ENCODE assay signal across 28 cellular contexts in genomic region chr1:11374748-11375110, GRCh38.
DNase-seq lines count a peak whose midpoint lies in the region; ATAC-seq, FAIRE-seq and TF ChIP-seq lines count a peak whose summit lies in the region.
"Had no signal": no experiment of that assay in that cellular context is flagged by ENCODE, and none has a peak within 500 bp of the region (broad histone marks: within the 10 kb centered on the region; RNA-seq: fewer than 3 reads in every experiment).

No MANE protein-coding gene starts in this region.

- H3K79me1 ChIP-seq in H9 (ENCODE audit: insufficient read depth, low read depth, low read length, poor library complexity, severe bottlenecking): no peaks in the 10 kb centered on the region

- no peaks in the 10 kb centered on the region for H3K23me2 ChIP-seq in H9 (ENCODE audit: insufficient read length, low read depth, low read length, poor library complexity, severe bottlenecking)

- no peak overlapping the region for H3K27ac ChIP-seq in A549
- H3K27ac ChIP-seq in RWPE1: peak overlapping the region; percentile 32
- no peak overlapping the region for H3K27ac ChIP-seq in H9 (ENCODE audit: insufficient read length, low read depth, low read length)
- no peak overlapping the region for H3K27ac ChIP-seq in transverse colon
- H3K27ac ChIP-seq: gastrocnemius medialis, lower lobe of right lung, ovary, SK-N-MC, thoracic aorta had no signal

- no peaks in the 10 kb centered on the region for H4K20me1 ChIP-seq in H9 (ENCODE audit: control insufficient read depth, insufficient read depth, insufficient read length)

- H3K9me3 ChIP-seq in A549 (no peaks in the 10 kb centered on the region), H9 (ENCODE audit: control insufficient read depth, low read depth, low read length) (no peaks in the 10 kb centered on the region), transverse colon (no peaks in the 10 kb centered on the region)
- H3K9me3 ChIP-seq: gastrocnemius medialis, lower lobe of right lung, mucosa of descending colon, ovary, thoracic aorta had no signal

- in situ Hi-C loops in transverse colon (cut with MboI; ENCODE audit: low pct_ligation_motif_present in 1 of 4, low pct_unique_long_range_greater_than_20kb in 1 of 4, low sequenced_read_pairs in 3 of 4): no loop called here

- 61% methylated on average over 5 of the region's 5 CpGs for WGBS in A549 (ENCODE audit: missing lambda C conversion rate)
- WGBS in H9 (ENCODE audit: extremely low coverage, insufficient read length, low lambda C conversion rate): no CpG with 5 or more reads among the region's 5 CpGs
- 85 to 100% methylated on average over 1 to 5 of the region's 5 CpGs for WGBS in transverse colon (ENCODE audit: low coverage in 1 of 2), 2 donors
- WGBS in lower leg skin, 2 donors: 69 to 74% methylated on average over 5 of the region's 5 CpGs

- no peaks in the 10 kb centered on the region for H3K4me1 ChIP-seq in A549
- no peaks in the 10 kb centered on the region; the same call in 1 of the 2 replicates for H3K4me1 ChIP-seq in H9 (ENCODE audit: insufficient read depth, low read length)
- H3K4me1 ChIP-seq in transverse colon: no peaks in the 10 kb centered on the region
- H3K4me1 ChIP-seq: gastrocnemius medialis, lower lobe of right lung had no signal

- H4K8ac ChIP-seq in H9 (replicated peaks; ENCODE audit: insufficient read length, low read depth, low read length): no peak overlapping the region

- H3K4me3 Mint-ChIP-seq in memory B cell (no peak overlapping the region), H9 (no peak overlapping the region)
- H3K4me3 Mint-ChIP-seq: natural killer cell treated with Interleukin-12 subunit alpha and Interleukin-12 subunit beta and Interleukin-15 and Interleukin-18, amount 100 ng/mL, for 72 hours; stimulated activated naive CD8-positive, alpha-beta T cell treated with anti-CD3 and anti-CD28 coated beads, Interleukin-15, Interleukin-2, amounts not matched to agents 100 ng/mL and 50 ng/mL, for 24 hours had no signal

- no peak overlapping the region for H4K91ac ChIP-seq in H9 (ENCODE audit: insufficient read length, low read depth, low read length)

- TF ChIP-seq CTCF in A549 (IDR thresholded peaks at IDR 0.05) (no peak), RWPE1 (conservative IDR thresholded peaks at IDR 0.05; ENCODE audit: low read depth) (no peak), H9 (conservative IDR thresholded peaks at IDR 0.05) (no peak), transverse colon (IDR thresholded peaks at IDR 0.05) (no peak), lower leg skin (IDR thresholded peaks at IDR 0.05) (no peak)

- H3K9ac ChIP-seq in H9 (ENCODE audit: extremely low read depth, insufficient read length, low read length): no peak overlapping the region

- TF ChIP-seq POLR2A in A549 (IDR thresholded peaks at IDR 0.05; ENCODE audit: low read length) (no peak), transverse colon (IDR thresholded peaks at IDR 0.05) (no peak), lower leg skin (IDR thresholded peaks at IDR 0.05) (no peak)

- intact Hi-C loops in transverse colon (cut with DNase I; ENCODE audit: low total_unique reads) (no loop called here), lower leg skin (cut with DNase I; ENCODE audit: low total_unique reads) (no loop called here)

- H3K36me3 Mint-ChIP-seq in memory B cell: no peaks in the 10 kb centered on the region
- H3K36me3 Mint-ChIP-seq in H9 (ENCODE audit: insufficient read depth in 1 of 3, low read depth in 3 of 3): no peaks in the 10 kb centered on the region; a peak in 1 of 7 replicates
- H3K36me3 Mint-ChIP-seq: activated naive CD4-positive, alpha-beta T cell treated with anti-CD3 and anti-CD28 coated beads, Interleukin-2, amount 50 U/mL, for 72 hours; natural killer cell treated with Interleukin-12 subunit alpha and Interleukin-12 subunit beta and Interleukin-15 and Interleukin-18, amount 100 ng/mL, for 72 hours had no signal

- no peak overlapping the region for H4K5ac ChIP-seq in H9 (ENCODE audit: insufficient read length, low read depth, low read length)

- no peak overlapping the region for H2BK20ac ChIP-seq in H9 (ENCODE audit: low read depth, low read length, poor library complexity, severe bottlenecking)

- H3K4me3 ChIP-seq in A549: no peak overlapping the region
- H3K4me3 ChIP-seq in transverse colon: no peak overlapping the region
- no peak overlapping the region for H3K4me3 ChIP-seq in lower leg skin (ENCODE audit: low read depth, poor library complexity, severe bottlenecking)
- H3K4me3 ChIP-seq: gastrocnemius medialis, lower lobe of right lung, mucosa of descending colon, ovary, SK-N-MC, thoracic aorta had no signal

- no peak overlapping the region for H2BK120ac ChIP-seq in H9 (ENCODE audit: low read depth, low read length, poor library complexity, severe bottlenecking)

- H3K27me3 ChIP-seq in H9 (ENCODE audit: insufficient read depth, low read length): no peaks in the 10 kb centered on the region
- H3K27me3 ChIP-seq in transverse colon: peaks cover 4% of the 10 kb centered on the region
- H3K27me3 ChIP-seq: ovary had no signal

- H3K18ac ChIP-seq in H9 (ENCODE audit: insufficient read length, low read depth, low read length): no peak overlapping the region

- no peak overlapping the region for H3K23ac ChIP-seq in H9 (ENCODE audit: insufficient read length, low read depth, low read length)

- no peak for TF ChIP-seq RAD21 in A549 (conservative IDR thresholded peaks at IDR 0.05 in 1 of 2, IDR thresholded peaks at IDR 0.05 in 1 of 2)

- ATAC-seq in A549: peak; percentile 21 to 52; a peak in 1 of 6 replicates
- ATAC-seq in memory B cell (ENCODE audit: low read depth): no peak
- ATAC-seq: gastrocnemius medialis, lower lobe of right lung, mucosa of descending colon had no signal

- no peak for FAIRE-seq in A549 (lab: Jason Lieb, UNC)

- H2AK5ac ChIP-seq in H9 (ENCODE audit: insufficient read length, low read length): no peak overlapping the region

- no peak for TF ChIP-seq EP300 in A549 (IDR thresholded peaks at IDR 0.05)
- TF ChIP-seq EP300 in transverse colon (IDR thresholded peaks at IDR 0.05; ENCODE audit: low read depth): no peak

- H3K9me3 Mint-ChIP-seq in memory B cell (peaks cover 2% of the 10 kb centered on the region), H9 (no peaks in the 10 kb centered on the region)
- H3K9me3 Mint-ChIP-seq: natural killer cell treated with Interleukin-12 subunit alpha and Interleukin-12 subunit beta and Interleukin-15 and Interleukin-18, amount 100 ng/mL, for 72 hours; stimulated activated naive CD8-positive, alpha-beta T cell treated with anti-CD3 and anti-CD28 coated beads, Interleukin-15, Interleukin-2, amounts not matched to agents 100 ng/mL and 50 ng/mL, for 24 hours had no signal

- H3K4me1 Mint-ChIP-seq in memory B cell (peaks cover 18% of the 10 kb centered on the region), H9 (peaks cover 11 to 15% of the 10 kb centered on the region in 2 experiments)

- no peak overlapping the region for H2BK15ac ChIP-seq in H9 (ENCODE audit: low read depth, low read length)

- H3K4ac ChIP-seq in H9 (ENCODE audit: low read depth, low read length): no peak overlapping the region

- H3K27ac Mint-ChIP-seq in memory B cell (peak overlapping the region; percentile 21), H9 (no peak overlapping the region)
- H3K27ac Mint-ChIP-seq: natural killer cell treated with Interleukin-12 subunit alpha and Interleukin-12 subunit beta and Interleukin-15 and Interleukin-18, amount 100 ng/mL, for 72 hours; stimulated activated naive CD8-positive, alpha-beta T cell treated with anti-CD3 and anti-CD28 coated beads, Interleukin-15, Interleukin-2, amounts not matched to agents 100 ng/mL and 50 ng/mL, for 24 hours had no signal

- no peaks in the 10 kb centered on the region for H3K36me3 ChIP-seq in transverse colon
- H3K36me3 ChIP-seq: gastrocnemius medialis, lower lobe of right lung, ovary, thoracic aorta had no signal

- CTCF ChIA-PET in A549 (lab: Yijun Ruan, JAX) (interaction anchor here (2.1 kb wide), 1 partner anchor 13 kb away, joined by 5 read pairs; no protein-coding TSS in a partner anchor), RWPE1 (lab: Yijun Ruan, JAX) (interaction anchor here (0.7 kb wide), 1 partner anchor 9 kb away, joined by 4 read pairs; no protein-coding TSS in a partner anchor)

- H3K27me3 Mint-ChIP-seq in memory B cell: peaks cover 17% of the 10 kb centered on the region
- peaks cover 10% of the 10 kb centered on the region for H3K27me3 Mint-ChIP-seq in H9 (ENCODE audit: low read depth)
- H3K27me3 Mint-ChIP-seq: stimulated activated naive CD8-positive, alpha-beta T cell treated with anti-CD3 and anti-CD28 coated beads, Interleukin-15, Interleukin-2, amounts not matched to agents 100 ng/mL and 50 ng/mL, for 24 hours had no signal

- POLR2A ChIA-PET in A549 (lab: Yijun Ruan, JAX) (no interaction called here), RWPE1 (lab: Yijun Ruan, JAX; ENCODE audit: low non-redundant PET) (no interaction called here)

- no peak overlapping the region for H3K14ac ChIP-seq in H9 (ENCODE audit: insufficient read depth, low read length)

- H3T11ph ChIP-seq in H9 (ENCODE audit: low read length): no peak overlapping the region

- H3K4me2 ChIP-seq in A549: no peak overlapping the region
- no peak overlapping the region for H3K4me2 ChIP-seq in H9 (ENCODE audit: insufficient read depth, insufficient read length, low read length)

- peak; percentile 48 to 62 for DNase-seq in NCI-H524 (lab: John Stamatoyannopoulos, UW)
- DNase-seq in NCI-H524 treated with DMSO at 0.1 percent for 48 hours (lab: John Stamatoyannopoulos, UW): no peak
- no peak for DNase-seq in A549 (ENCODE audit: low read depth in 1 of 2, low spot score in 1 of 2)
- DNase-seq in RWPE1 (ENCODE audit: low spot score): no peak
- no peak for DNase-seq in memory B cell (ENCODE audit: low spot score in 2 of 2)
- DNase-seq in H9: no peak
- DNase-seq in transverse colon: no peak
- no peak for DNase-seq in lower leg skin (ENCODE audit: low spot score in 2 of 2)
- DNase-seq: activated CD4-positive, alpha-beta T cell treated with anti-CD3 and anti-CD28 coated beads, Interleukin-2, amount 50 U/mL, for 4 hours; activated CD4-positive, CD25-positive, alpha-beta regulatory T cell; activated CD8-positive, alpha-beta memory T cell treated with anti-CD3 and anti-CD28 coated beads, Interleukin-2, amount 50 U/mL, for 4 hours; AML-193; anterior cingulate cortex; DMS79; gastrocnemius medialis; GDM1; HCEC 1CT; Karpas-422; lower lobe of right lung; mucosa of descending colon; NCI-H2029 treated with DMSO at 0.1 percent for 48 hours; NCI-H774 had no signal

- no peak overlapping the region for H2BK5ac ChIP-seq in H9 (ENCODE audit: insufficient read length, low read length)

- H3K79me2 ChIP-seq in H9 (ENCODE audit: insufficient read depth, low read length): no peaks in the 10 kb centered on the region

- H2AFZ ChIP-seq in H9 (ENCODE audit: low read length): no peak overlapping the region

- H2BK12ac ChIP-seq in H9 (ENCODE audit: insufficient read length, low read depth, low read length): no peak overlapping the region

- H3K56ac ChIP-seq in H9 (ENCODE audit: insufficient read length, low read depth, low read length): no peak overlapping the region

Comparison
In these comparisons a context has a peak if more than half of its experiments do, and no peak if none do; other contexts are left out.
1. DNase-seq: peak in NCI-H524 (2 of 2); none in NCI-H524 treated with DMSO at 0.1 percent for 48 hours (single experiment), A549 (0 of 2), RWPE1 (single experiment), memory B cell (0 of 2), H9 (single experiment), transverse colon (single experiment) and lower leg skin (0 of 2).